In genomic region chr3:61251174-61251972, GRCh38 we compare ENCODE assay signal across 1 cellular context.
TF ChIP-seq lines count a peak whose summit lies in the region.

Gene FHIT, minus strand, starts transcription at chr3:61251452.

TF ChIP-seq in HepG2, 621 proteins besides CTCF, POLR2A, EP300 and RAD21 (continued from another document and continues in another):
- TF ChIP-seq ZNF609 (CRISPR knock-in tag; IDR thresholded peaks at IDR 0.05; ENCODE audit: borderline replicate concordance), result 0 out of 2 replicates have a peak, but pooled peaks have one; percentile 30
- TF ChIP-seq ZNF782 (CRISPR knock-in tag; IDR thresholded peaks at IDR 0.05; ENCODE audit: borderline replicate concordance), result 0 out of 2 replicates have a peak, but pooled peaks have one; percentile 46
- TF ChIP-seq ZNF605 (CRISPR knock-in tag; IDR thresholded peaks at IDR 0.05), result 0 out of 2 replicates have a peak, but pooled peaks have one; percentile 16
- TF ChIP-seq BCL3 (CRISPR knock-in tag; IDR thresholded peaks at IDR 0.05), result 0 out of 2 replicates have a peak, but pooled peaks have one; percentile 51
- TF ChIP-seq ZNF572 (CRISPR knock-in tag; IDR thresholded peaks at IDR 0.05), result 0 out of 2 replicates have a peak, but pooled peaks have one; percentile 35
- peak; percentile 35 for TF ChIP-seq MED1 (CRISPR knock-in tag; IDR thresholded peaks at IDR 0.05)
- TF ChIP-seq NCOR1 (IDR thresholded peaks at IDR 0.05; ENCODE audit: borderline replicate concordance, low read length), result no peak
- peak; percentile 51; the same call in 1 of the 2 replicates for TF ChIP-seq FOXO1 (CRISPR knock-in tag; IDR thresholded peaks at IDR 0.05)
- peak; percentile 58 for TF ChIP-seq ZNF235 (CRISPR knock-in tag; IDR thresholded peaks at IDR 0.05; ENCODE audit: borderline replicate concordance)
- no peak for TF ChIP-seq ZNF205 (CRISPR knock-in tag; IDR thresholded peaks at IDR 0.05)
- TF ChIP-seq SIX1 (CRISPR knock-in tag; IDR thresholded peaks at IDR 0.05; ENCODE audit: borderline replicate concordance), result no peak
- no peak for TF ChIP-seq ZNF780A (CRISPR knock-in tag; IDR thresholded peaks at IDR 0.05)
- peak; percentile 45; the same call in 1 of the 2 replicates for TF ChIP-seq SNAI1 (CRISPR knock-in tag; IDR thresholded peaks at IDR 0.05; ENCODE audit: borderline replicate concordance)
- TF ChIP-seq ZNF687 (CRISPR knock-in tag; IDR thresholded peaks at IDR 0.05), result peak; percentile 80
- TF ChIP-seq TEAD3 (CRISPR knock-in tag; optimal IDR thresholded peaks at IDR 0.05; ENCODE audit: borderline replicate concordance), result peak; percentile 11
- TF ChIP-seq ZNF33A (CRISPR knock-in tag; IDR thresholded peaks at IDR 0.05; ENCODE audit: borderline replicate concordance), result no peak
- no peak for TF ChIP-seq MAZ (IDR thresholded peaks at IDR 0.05; ENCODE audit: borderline replicate concordance, low read depth, low read length)
- 0 out of 2 replicates have a peak, but pooled peaks have one; percentile 14 for TF ChIP-seq MAZ (CRISPR knock-in tag; IDR thresholded peaks at IDR 0.05; ENCODE audit: low read depth)
- no peak; the same call in 1 of the 2 replicates for TF ChIP-seq RARA (CRISPR knock-in tag; IDR thresholded peaks at IDR 0.05)
- no peak for TF ChIP-seq TOE1 (CRISPR knock-in tag; IDR thresholded peaks at IDR 0.05)
- TF ChIP-seq TFDP1 (CRISPR knock-in tag; IDR thresholded peaks at IDR 0.05; ENCODE audit: borderline replicate concordance), result peak; percentile 90; the same call in 1 of the 2 replicates
- TF ChIP-seq SUZ12 (IDR thresholded peaks at IDR 0.05; ENCODE audit: low read depth, low read length), result peak; percentile 58
- 0 out of 2 replicates have a peak, but pooled peaks have one; percentile 57 for TF ChIP-seq ZNF224 (CRISPR knock-in tag; IDR thresholded peaks at IDR 0.05)
- no peak for TF ChIP-seq KDM6A (CRISPR knock-in tag; IDR thresholded peaks at IDR 0.05; ENCODE audit: low read depth)
- peak; percentile 49; the same call in 1 of the 2 replicates for TF ChIP-seq ZNF547 (CRISPR knock-in tag; IDR thresholded peaks at IDR 0.05)
- no peak for TF ChIP-seq TEAD2 (CRISPR knock-in tag; IDR thresholded peaks at IDR 0.05)
- 0 out of 2 replicates have a peak, but pooled peaks have one; percentile 13 for TF ChIP-seq ZNF878 (CRISPR knock-in tag; IDR thresholded peaks at IDR 0.05)
- peak; percentile 95 for TF ChIP-seq ZNF891 (CRISPR knock-in tag; IDR thresholded peaks at IDR 0.05)
- no peak; the same call in 1 of the 2 replicates for TF ChIP-seq ZNF543 (CRISPR knock-in tag; IDR thresholded peaks at IDR 0.05)
- peak; percentile 70 for TF ChIP-seq ZNF574 (CRISPR knock-in tag; IDR thresholded peaks at IDR 0.05)
- no peak for TF ChIP-seq ZSCAN5A (CRISPR knock-in tag; IDR thresholded peaks at IDR 0.05; ENCODE audit: borderline replicate concordance)
- no peak for TF ChIP-seq NR1H2 (CRISPR knock-in tag; IDR thresholded peaks at IDR 0.05; ENCODE audit: borderline replicate concordance, low read depth)
- TF ChIP-seq POGK (CRISPR knock-in tag; conservative IDR thresholded peaks at IDR 0.05), result 0 out of 2 replicates have a peak, but pooled peaks have one; percentile 29
- TF ChIP-seq HNRNPLL (IDR thresholded peaks at IDR 0.05; ENCODE audit: low read depth, low read length, poor library complexity, severe bottlenecking), result peak; percentile 57
- peak; percentile 71 for TF ChIP-seq ZFY (CRISPR knock-in tag; IDR thresholded peaks at IDR 0.05)
- TF ChIP-seq UBTF (CRISPR knock-in tag; IDR thresholded peaks at IDR 0.05), result peak; percentile 39; the same call in 1 of the 2 replicates
- peak; percentile 35 for TF ChIP-seq NR2F6 (IDR thresholded peaks at IDR 0.05)
- TF ChIP-seq NR2F6 (CRISPR knock-in tag; IDR thresholded peaks at IDR 0.05), result peak; percentile 55
- TF ChIP-seq ZNF263 (CRISPR knock-in tag; IDR thresholded peaks at IDR 0.05), result no peak
